In the genomic region with DNA sequence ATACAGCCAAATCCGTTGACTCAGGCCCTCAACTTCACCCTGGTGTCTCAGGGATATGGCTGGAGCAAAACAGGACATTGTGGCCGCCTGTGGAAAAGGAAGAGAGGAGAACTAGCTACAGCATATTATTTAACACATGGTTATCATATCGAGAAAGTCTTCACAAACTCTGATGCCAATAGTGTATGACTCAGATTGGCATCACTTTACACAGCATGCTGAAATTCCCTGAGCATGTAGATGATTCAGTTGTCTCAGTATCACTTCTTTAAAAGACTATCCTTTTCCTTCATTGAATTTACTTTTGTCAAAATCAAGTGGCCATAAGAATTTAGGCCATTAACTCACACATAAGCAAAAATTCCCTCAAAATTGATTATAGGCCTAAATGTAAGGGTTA, we compare ENCODE assay signal across 34 cellular contexts. TPM values are rescaled to one million over a fixed set of nuclear protein-coding genes. Genes with fewer than 3 reads are reported as not detected.
DNase-seq lines count a peak whose midpoint lies in the region; ATAC-seq and TF ChIP-seq lines count a peak whose summit lies in the region.
"Had no signal": no experiment of that assay in that cellular context is flagged by ENCODE, and none has a peak within 500 bp of the region (broad histone marks: within the 10 kb centered on the region; RNA-seq: fewer than 3 reads in every experiment).

No MANE protein-coding gene starts in this region.

- no peaks in the 10 kb centered on the region for H3K4me1 Mint-ChIP-seq in mesothelial cell of epicardium
- H3K4me1 Mint-ChIP-seq: activated CD8-positive, alpha-beta memory T cell treated with anti-CD3 and anti-CD28 coated beads, Interleukin-2, amount 10 ng/mL, durations not matched to agents 7 days and 5 days; activated naive CD8-positive, alpha-beta T cell treated with anti-CD3 and anti-CD28 coated beads, Interleukin-2, amount 50 U/mL, for 24 hours had no signal

- H3K4me3 Mint-ChIP-seq in mesothelial cell of epicardium, result no peak overlapping the region
- H3K4me3 Mint-ChIP-seq: activated CD8-positive, alpha-beta memory T cell treated with anti-CD3 and anti-CD28 coated beads, Interleukin-2, amount 10 ng/mL, durations not matched to agents 7 days and 5 days; activated naive CD8-positive, alpha-beta T cell treated with anti-CD3 and anti-CD28 coated beads, Interleukin-2, amount 50 U/mL, for 24 hours; activated T-cell treated with anti-CD3 and anti-CD28 coated beads, Interleukin-2, amount 50 U/mL, for 4 hours; nephron had no signal

- DNase-seq in epithelial cell of prostate (ENCODE audit: low read depth, low spot score), result peak; percentile 52
- DNase-seq in osteoblast (ENCODE audit: insufficient read length, low spot score, missing footprints), result peak; percentile 37
- no peak for DNase-seq in NCI-H526 (lab: John Stamatoyannopoulos, UW)
- DNase-seq in mesothelial cell of epicardium (ENCODE audit: low spot score in 2 of 2, unreplicated experiment in 2 of 2), result no peak
- DNase-seq: ACHN; activated CD4-positive, CD25-positive, alpha-beta regulatory T cell; activated CD8-positive, alpha-beta memory T cell treated with anti-CD3 and anti-CD28 coated beads, Interleukin-2, amount 10 ng/mL, durations not matched to agents 7 days and 5 days; activated naive CD8-positive, alpha-beta T cell treated with anti-CD3 and anti-CD28 coated beads, Interleukin-2, amount 50 U/mL, for 24 hours; activated T-cell treated with anti-CD3 and anti-CD28 coated beads, Interleukin-2, amount 50 U/mL, for 4 hours; central memory CD4-positive, alpha-beta T cell; cortex of kidney; DMS153; effector memory CD4-positive, alpha-beta T cell; erythroblast; gastrocnemius medialis; left cardiac atrium; mucosa of descending colon; NCI-H1417; NCI-H2081; NCI-H345; stimulated activated CD4-positive, alpha-beta T cell treated with anti-CD3 and anti-CD28 coated beads, Interleukin-15, amount 100 ng/mL, for 24 hours; stimulated activated CD4-positive, alpha-beta T cell treated with anti-CD3 and anti-CD28 coated beads, Interleukin-4, amount 100 ng/mL, for 4 hours; T-helper 1 cell; trophoblast cell had no signal

- H3K4me1 ChIP-seq in OCI-LY3 (ENCODE audit: low read length), result peaks cover 17% of the 10 kb centered on the region
- H3K4me1 ChIP-seq in osteoblast (ENCODE audit: insufficient read depth, low read length), result no peaks in the 10 kb centered on the region
- H3K4me1 ChIP-seq: gastrocnemius medialis had no signal

- H3K79me2 ChIP-seq in OCI-LY3 (ENCODE audit: low read length), result no peaks in the 10 kb centered on the region
- H3K79me2 ChIP-seq in osteoblast (ENCODE audit: insufficient read depth, low read length), result no peaks in the 10 kb centered on the region

- H4K20me1 ChIP-seq in OCI-LY3 (ENCODE audit: insufficient read depth, low read length), result no peaks in the 10 kb centered on the region
- no peaks in the 10 kb centered on the region for H4K20me1 ChIP-seq in osteoblast (ENCODE audit: insufficient read depth, low read length)
- H4K20me1 ChIP-seq: BLaER1 had no signal

- H3K4me2 ChIP-seq in OCI-LY3 (ENCODE audit: low read length), result peak overlapping the region; percentile 10; the same call in 1 of the 2 replicates
- no peak overlapping the region for H3K4me2 ChIP-seq in osteoblast (ENCODE audit: insufficient read depth, low read length)
- H3K4me2 ChIP-seq: BLaER1 had no signal

- H3K9me3 Mint-ChIP-seq in mesothelial cell of epicardium, result no peaks in the 10 kb centered on the region
- H3K9me3 Mint-ChIP-seq: activated naive CD8-positive, alpha-beta T cell treated with anti-CD3 and anti-CD28 coated beads, Interleukin-2, amount 50 U/mL, for 24 hours; activated T-cell treated with anti-CD3 and anti-CD28 coated beads, Interleukin-2, amount 50 U/mL, for 4 hours; nephron had no signal

- no peak overlapping the region for H3K9ac ChIP-seq in OCI-LY3 (ENCODE audit: low read length)
- H3K9ac ChIP-seq: BLaER1 had no signal

- peak; percentile 47 for ATAC-seq in GM21786 (IDR thresholded peaks at IDR 0.05; ENCODE audit: unreplicated experiment)
- ATAC-seq in GM19351 (IDR thresholded peaks at IDR 0.05; ENCODE audit: unreplicated experiment), result no peak
- ATAC-seq in GM18873 (IDR thresholded peaks at IDR 0.05; ENCODE audit: low FRiP score, unreplicated experiment), result no peak
- ATAC-seq: activated CD8-positive, alpha-beta memory T cell treated with anti-CD3 and anti-CD28 coated beads, Interleukin-2, amount 10 ng/mL, durations not matched to agents 7 days and 5 days; activated naive CD8-positive, alpha-beta T cell treated with anti-CD3 and anti-CD28 coated beads, Interleukin-2, amount 50 U/mL, for 24 hours; activated T-cell treated with anti-CD3 and anti-CD28 coated beads, Interleukin-2, amount 50 U/mL, for 4 hours; gastrocnemius medialis; left cardiac atrium; mucosa of descending colon had no signal

- H3K27ac Mint-ChIP-seq in mesothelial cell of epicardium, result no peak overlapping the region
- H3K27ac Mint-ChIP-seq: activated CD8-positive, alpha-beta memory T cell treated with anti-CD3 and anti-CD28 coated beads, Interleukin-2, amount 10 ng/mL, durations not matched to agents 7 days and 5 days; activated naive CD8-positive, alpha-beta T cell treated with anti-CD3 and anti-CD28 coated beads, Interleukin-2, amount 50 U/mL, for 24 hours; nephron had no signal

- H2AFZ ChIP-seq in OCI-LY3 (ENCODE audit: low read depth, low read length) (no peak overlapping the region), osteoblast (ENCODE audit: low read length) (no peak overlapping the region)

- no peaks in the 10 kb centered on the region for H3K36me3 ChIP-seq in OCI-LY3 (replicated peaks; ENCODE audit: low read depth, low read length)
- H3K36me3 ChIP-seq in osteoblast (ENCODE audit: insufficient read depth, low read length), result no peaks in the 10 kb centered on the region
- H3K36me3 ChIP-seq: BLaER1, gastrocnemius medialis had no signal

- TF ChIP-seq CTCF in OCI-LY3 (IDR thresholded peaks at IDR 0.05; ENCODE audit: low read depth, low read length), result no peak
- TF ChIP-seq CTCF in osteoblast (IDR thresholded peaks at IDR 0.05; ENCODE audit: extremely low read depth, low read depth, low read length), result no peak
- TF ChIP-seq CTCF in mesothelial cell of epicardium (IDR thresholded peaks at IDR 0.05; ENCODE audit: unreplicated experiment), result no peak

- H3K27me3 Mint-ChIP-seq in mesothelial cell of epicardium (ENCODE audit: low read depth), result peaks cover 35% of the 10 kb centered on the region

- H3K36me3 Mint-ChIP-seq in mesothelial cell of epicardium, result no peaks in the 10 kb centered on the region
- H3K36me3 Mint-ChIP-seq: activated CD8-positive, alpha-beta memory T cell treated with anti-CD3 and anti-CD28 coated beads, Interleukin-2, amount 10 ng/mL, durations not matched to agents 7 days and 5 days had no signal

- no peaks in the 10 kb centered on the region for H3K9me3 ChIP-seq in OCI-LY3 (ENCODE audit: insufficient read depth, low read length)
- H3K9me3 ChIP-seq in osteoblast (ENCODE audit: low read depth, low read length), result no peaks in the 10 kb centered on the region
- H3K9me3 ChIP-seq: BLaER1, gastrocnemius medialis, mucosa of descending colon had no signal

- H3K4me3 ChIP-seq in OCI-LY3 (ENCODE audit: low read length) (no peak overlapping the region), osteoblast (ENCODE audit: insufficient read depth, low read length) (no peak overlapping the region)
- H3K4me3 ChIP-seq: BLaER1, gastrocnemius medialis, lung, mucosa of descending colon, SK-N-MC had no signal

- H3K27me3 ChIP-seq in OCI-LY3 (ENCODE audit: low read depth, low read length) (peaks cover 18% of the 10 kb centered on the region; the same call in 1 of the 2 replicates), osteoblast (ENCODE audit: insufficient read depth, low read length) (peaks cover 20% of the 10 kb centered on the region)
- H3K27me3 ChIP-seq: BLaER1, gastrocnemius medialis had no signal

- H3K27ac ChIP-seq in OCI-LY3 (ENCODE audit: low read length), result no peak overlapping the region
- H3K27ac ChIP-seq in epithelial cell of prostate, result no peak overlapping the region
- no peak overlapping the region for H3K27ac ChIP-seq in osteoblast (ENCODE audit: low read depth, low read length)
- H3K27ac ChIP-seq: BLaER1, gastrocnemius medialis, SK-N-MC had no signal

RNA-seq across cellular contexts. Expression of a gene that starts 20.1 kb away (rescaled TPM):
- total RNA-seq in osteoblast, result not detected in 2 replicates
- 0.29 to 0.35 TPM (median 0.32 TPM) in 3 replicates for total RNA-seq in mesothelial cell of epicardium
- total RNA-seq: activated CD8-positive, alpha-beta memory T cell treated with anti-CD3 and anti-CD28 coated beads, Interleukin-2, amount 10 ng/mL, durations not matched to agents 7 days and 5 days; left cardiac atrium; osteocyte; subcutaneous adipose tissue had no signal

Comparison
In these comparisons a context has a peak if more than half of its experiments do, and no peak if none do; other contexts are left out.
1. DNase-seq: peak in epithelial cell of prostate (single experiment) and osteoblast (single experiment); none in NCI-H526 (0 of 2) and mesothelial cell of epicardium (0 of 2).